Comparison of ENCODE assay signal across 5 cellular contexts in genomic region chr10:1846050-1846449, GRCh38.
"Had no signal": no experiment of that assay in that cellular context is flagged by ENCODE, and none has a peak within 500 bp of the region (broad histone marks: within the 10 kb centered on the region; RNA-seq: fewer than 3 reads in every experiment).

No MANE protein-coding gene starts in this region.

- H3K4me3 Mint-ChIP-seq: GM23338, H9, IgD-negative memory B cell had no signal

- H3K36me3 Mint-ChIP-seq: IgD-negative memory B cell had no signal

- DNase-seq: H9, HCEC 1CT, KG1 had no signal

- H3K9me3 Mint-ChIP-seq: GM23338, IgD-negative memory B cell had no signal

- H3K4me2 ChIP-seq: GM23338 had no signal

- H3K27ac Mint-ChIP-seq: GM23338, H9, IgD-negative memory B cell had no signal

- H3K4me1 Mint-ChIP-seq: GM23338, H9, IgD-negative memory B cell had no signal

- H3K4me3 ChIP-seq: GM23338 had no signal
